ENCODE assay signal across 14 cellular contexts in genomic region chr2:10125842-10126596, GRCh38. TPM values are rescaled to one million over a fixed set of nuclear protein-coding genes. Genes with fewer than 3 reads are reported as not detected.
DNase-seq lines count a peak whose midpoint lies in the region; ATAC-seq and TF ChIP-seq lines count a peak whose summit lies in the region.
"Had no signal": no experiment of that assay in that cellular context is flagged by ENCODE, and none has a peak within 500 bp of the region (broad histone marks: within the 10 kb centered on the region; RNA-seq: fewer than 3 reads in every experiment).

No MANE protein-coding gene starts in this region.

- no peaks in the 10 kb centered on the region for H3K9me3 Mint-ChIP-seq in T-helper 2 cell treated with Interferon-gamma antibody and Interleukin-4, amounts not matched to agents 5 μg/mL and 100 μg/mL, for 36 hours
- H3K9me3 Mint-ChIP-seq in activated T-helper 2 cell treated with anti-CD3 and anti-CD28 coated beads, Interferon-gamma antibody, Interleukin-2, Interleukin-4, amounts not matched to agents 10 μg/mL and 5 μg/mL and 100 μg/mL, durations not matched to agents 14 hours and 24 hours and 36 hours = no peaks in the 10 kb centered on the region
- H3K9me3 Mint-ChIP-seq: activated T-cell treated with anti-CD3 and anti-CD28 coated beads, Interleukin-2, amount 50 U/mL, for 4 hours; naive B cell had no signal

- H3K4me1 ChIP-seq in osteoblast (ENCODE audit: insufficient read depth, low read length) (peaks cover 39% of the 10 kb centered on the region), smooth muscle cell (ENCODE audit: low read depth) (peaks cover 16% of the 10 kb centered on the region)

- H3K27me3 ChIP-seq in osteoblast (ENCODE audit: insufficient read depth, low read length) (no peaks in the 10 kb centered on the region), smooth muscle cell (ENCODE audit: low read depth) (no peaks in the 10 kb centered on the region)

- no peaks in the 10 kb centered on the region for H3K27me3 Mint-ChIP-seq in T-helper 2 cell treated with Interferon-gamma antibody and Interleukin-4, amounts not matched to agents 5 μg/mL and 100 μg/mL, for 36 hours (ENCODE audit: low read depth)
- no peaks in the 10 kb centered on the region for H3K27me3 Mint-ChIP-seq in activated T-helper 2 cell treated with anti-CD3 and anti-CD28 coated beads, Interferon-gamma antibody, Interleukin-2, Interleukin-4, amounts not matched to agents 10 μg/mL and 5 μg/mL and 100 μg/mL, durations not matched to agents 14 hours and 24 hours and 36 hours (ENCODE audit: low read depth)

- no peak for TF ChIP-seq CTCF in HFF-Myc (IDR thresholded peaks at IDR 0.05; ENCODE audit: low read depth, low read length, missing control alignments)
- TF ChIP-seq CTCF in osteoblast (IDR thresholded peaks at IDR 0.05; ENCODE audit: extremely low read depth, low read depth, low read length) = no peak
- no peak for TF ChIP-seq CTCF in smooth muscle cell (IDR thresholded peaks at IDR 0.05; ENCODE audit: borderline replicate concordance, insufficient read depth, poor library complexity, severe bottlenecking)

- H3K79me2 ChIP-seq in osteoblast (ENCODE audit: insufficient read depth, low read length) = peaks cover 25% of the 10 kb centered on the region
- peaks cover 5% of the 10 kb centered on the region for H3K79me2 ChIP-seq in smooth muscle cell (ENCODE audit: low read depth)

- no peak for ATAC-seq in HG02870 (IDR thresholded peaks at IDR 0.05; ENCODE audit: unreplicated experiment)
- ATAC-seq: activated T-cell treated with anti-CD3 and anti-CD28 coated beads, Interleukin-2, amount 50 U/mL, for 4 hours had no signal

- no peak overlapping the region for H3K9ac ChIP-seq in smooth muscle cell (ENCODE audit: low read depth)

- peaks cover 62% of the 10 kb centered on the region for H3K4me1 Mint-ChIP-seq in T-helper 2 cell treated with Interferon-gamma antibody and Interleukin-4, amounts not matched to agents 5 μg/mL and 100 μg/mL, for 36 hours (ENCODE audit: low read depth)
- peaks cover 59% of the 10 kb centered on the region for H3K4me1 Mint-ChIP-seq in activated T-helper 2 cell treated with anti-CD3 and anti-CD28 coated beads, Interferon-gamma antibody, Interleukin-2, Interleukin-4, amounts not matched to agents 10 μg/mL and 5 μg/mL and 100 μg/mL, durations not matched to agents 14 hours and 24 hours and 36 hours (ENCODE audit: low read depth)

- no peaks in the 10 kb centered on the region for H4K20me1 ChIP-seq in osteoblast (ENCODE audit: insufficient read depth, low read length)
- H4K20me1 ChIP-seq in smooth muscle cell (ENCODE audit: low read depth) = no peaks in the 10 kb centered on the region

- peak overlapping the region; percentile 43 for H3K27ac ChIP-seq in osteoblast (ENCODE audit: low read depth, low read length)
- H3K27ac ChIP-seq in smooth muscle cell (ENCODE audit: low read depth) = no peak overlapping the region

- H3K36me3 Mint-ChIP-seq in T-helper 2 cell treated with Interferon-gamma antibody and Interleukin-4, amounts not matched to agents 5 μg/mL and 100 μg/mL, for 36 hours (ENCODE audit: low read depth) = peaks cover 81% of the 10 kb centered on the region
- peaks cover 87% of the 10 kb centered on the region for H3K36me3 Mint-ChIP-seq in activated T-helper 2 cell treated with anti-CD3 and anti-CD28 coated beads, Interferon-gamma antibody, Interleukin-2, Interleukin-4, amounts not matched to agents 10 μg/mL and 5 μg/mL and 100 μg/mL, durations not matched to agents 14 hours and 24 hours and 36 hours (ENCODE audit: low read depth)
- H3K36me3 Mint-ChIP-seq: naive B cell had no signal

- H3K4me3 ChIP-seq in HFF-Myc (replicated peaks; ENCODE audit: low read depth, low read length) (peak overlapping the region; percentile 91), osteoblast (ENCODE audit: insufficient read depth, low read length) (no peak overlapping the region), smooth muscle cell (no peak overlapping the region)
- H3K4me3 ChIP-seq: GM23248 had no signal

- H2AFZ ChIP-seq in osteoblast (ENCODE audit: low read length) (no peak overlapping the region), smooth muscle cell (ENCODE audit: low read depth) (no peak overlapping the region)
- H2AFZ ChIP-seq: GM23248 had no signal

- peak overlapping the region; percentile 88 for H3K27ac Mint-ChIP-seq in T-helper 2 cell treated with Interferon-gamma antibody and Interleukin-4, amounts not matched to agents 5 μg/mL and 100 μg/mL, for 36 hours
- H3K27ac Mint-ChIP-seq in activated T-helper 2 cell treated with anti-CD3 and anti-CD28 coated beads, Interferon-gamma antibody, Interleukin-2, Interleukin-4, amounts not matched to agents 10 μg/mL and 5 μg/mL and 100 μg/mL, durations not matched to agents 14 hours and 24 hours and 36 hours = peak overlapping the region; percentile 80

- H3K36me3 ChIP-seq in osteoblast (ENCODE audit: insufficient read depth, low read length) (peaks cover 17% of the 10 kb centered on the region), smooth muscle cell (ENCODE audit: low read depth) (no peaks in the 10 kb centered on the region)

- no peak for DNase-seq in T-helper 2 cell treated with Interferon-gamma antibody and Interleukin-4, amounts not matched to agents 5 μg/mL and 100 μg/mL, for 36 hours (ENCODE audit: low spot score)
- DNase-seq in T-helper 2 cell (no peak), HFF-Myc (ENCODE audit: extremely low read depth, low read depth) (no peak), osteoblast (ENCODE audit: insufficient read length, low spot score, missing footprints) (no peak), ureter (ENCODE audit: low spot score) (no peak), smooth muscle cell (lab: John Stamatoyannopoulos, UW; ENCODE audit: unreplicated experiment) (no peak)
- no peak for DNase-seq in activated T-helper 2 cell treated with anti-CD3 and anti-CD28 coated beads, Interferon-gamma antibody, Interleukin-2, Interleukin-4, amounts not matched to agents 10 μg/mL and 5 μg/mL and 100 μg/mL, durations not matched to agents 14 hours and 24 hours and 36 hours (ENCODE audit: low spot score)
- DNase-seq: activated T-cell treated with anti-CD3 and anti-CD28 coated beads, Interleukin-2, amount 50 U/mL, for 4 hours; DMS153; GM23248; naive B cell; NCI-H146; NCI-H524 treated with DMSO at 0.1 percent for 48 hours had no signal

- H3K4me2 ChIP-seq in osteoblast (ENCODE audit: insufficient read depth, low read length) = no peak overlapping the region
- no peak overlapping the region for H3K4me2 ChIP-seq in smooth muscle cell

- intact Hi-C loops in activated T-helper 2 cell treated with anti-CD3 and anti-CD28 coated beads, Interferon-gamma antibody, Interleukin-2, Interleukin-4, amounts not matched to agents 10 μg/mL and 5 μg/mL and 100 μg/mL, durations not matched to agents 14 hours and 24 hours and 36 hours (cut with micrococcal nuclease) = loop anchor here (1.0 to 2.0 kb wide), 2 partner anchors 45 to 202 kb away; partner anchors contain the start of gene CYS1

- 96% methylated on average over 6 of the region's 6 CpGs for WGBS in smooth muscle cell (ENCODE audit: low lambda C conversion rate)

- peaks cover 2% of the 10 kb centered on the region for H3F3A ChIP-seq in smooth muscle cell (ENCODE audit: low read depth)

- peak overlapping the region; percentile 93 for H3K4me3 Mint-ChIP-seq in T-helper 2 cell treated with Interferon-gamma antibody and Interleukin-4, amounts not matched to agents 5 μg/mL and 100 μg/mL, for 36 hours
- H3K4me3 Mint-ChIP-seq in activated T-helper 2 cell treated with anti-CD3 and anti-CD28 coated beads, Interferon-gamma antibody, Interleukin-2, Interleukin-4, amounts not matched to agents 10 μg/mL and 5 μg/mL and 100 μg/mL, durations not matched to agents 14 hours and 24 hours and 36 hours (ENCODE audit: low read depth) = peak overlapping the region; percentile 97

- H3K9me3 ChIP-seq in osteoblast (ENCODE audit: low read depth, low read length) (no peaks in the 10 kb centered on the region), smooth muscle cell (replicated peaks; ENCODE audit: low read depth) (no peaks in the 10 kb centered on the region)

RNA-seq across cellular contexts. Expression of gene RRM2, which starts 3.5 kb away (rescaled TPM):
- total RNA-seq in activated T-helper 2 cell treated with anti-CD3 and anti-CD28 coated beads, Interferon-gamma antibody, Interleukin-2, Interleukin-4, amounts not matched to agents 10 μg/mL and 5 μg/mL and 100 μg/mL, durations not matched to agents 14 hours and 24 hours and 36 hours = 374 TPM in 2 replicates
- total RNA-seq in osteoblast (4.3 and 7.4 TPM in 2 replicates), ureter (2.2 TPM), smooth muscle cell (15.5 and 22.7 TPM in 2 replicates)
- 53.0 and 102 TPM in 2 replicates for polyA plus RNA-seq in smooth muscle cell

RNA-seq across cellular contexts. Expression of gene CYS1, which starts 45.8 kb away (rescaled TPM):
- 0.78 and 0.89 TPM in 2 replicates for total RNA-seq in activated T-helper 2 cell treated with anti-CD3 and anti-CD28 coated beads, Interferon-gamma antibody, Interleukin-2, Interleukin-4, amounts not matched to agents 10 μg/mL and 5 μg/mL and 100 μg/mL, durations not matched to agents 14 hours and 24 hours and 36 hours
- total RNA-seq in osteoblast (0.36 and 1.5 TPM in 2 replicates), ureter (4.0 TPM), smooth muscle cell (2.3 and 3.9 TPM in 2 replicates)
- 9.9 and 11.5 TPM in 2 replicates for polyA plus RNA-seq in smooth muscle cell

Comparison
In these comparisons a context has a peak if more than half of its experiments do, and no peak if none do; other contexts are left out.
1. RNA of gene RRM2, which starts 3.5 kb away (total RNA-seq): 374 TPM in activated T-helper 2 cell treated with anti-CD3 and anti-CD28 coated beads, Interferon-gamma antibody, Interleukin-2, Interleukin-4, amounts not matched to agents 10 μg/mL and 5 μg/mL and 100 μg/mL, durations not matched to agents 14 hours and 24 hours and 36 hours; 15.5 to 22.7 TPM in smooth muscle cell, 4.3 to 7.4 TPM in osteoblast and 2.2 TPM in ureter (single experiment); every median in the first group is over 10 times any median in the second.